Comparison of ENCODE assay signal across 1 cellular context in the genomic region with DNA sequence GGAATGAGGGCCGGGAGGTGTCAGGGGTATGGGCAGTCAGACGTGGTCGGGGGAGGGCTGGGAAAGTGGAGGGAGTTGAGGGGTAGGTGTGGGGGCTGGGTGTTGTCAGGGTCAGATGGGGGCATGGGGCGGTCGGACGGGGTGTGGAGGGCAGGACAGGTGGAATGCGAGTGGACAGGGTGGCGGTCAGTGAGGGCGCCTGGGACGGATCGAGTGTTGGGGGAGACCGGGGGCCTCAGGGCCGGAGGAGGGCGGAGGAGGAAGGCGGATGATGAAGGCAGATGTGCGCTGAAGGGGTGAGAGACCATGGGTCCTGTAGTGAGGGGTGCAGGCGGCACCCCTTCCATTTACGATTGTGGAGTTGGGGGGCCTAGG.
TF ChIP-seq lines count a peak whose summit lies in the region.

No MANE protein-coding gene starts in this region.

TF ChIP-seq in HepG2, 621 proteins besides CTCF, POLR2A, EP300 and RAD21 (continued from another document):
- TF ChIP-seq, protein P1, sequence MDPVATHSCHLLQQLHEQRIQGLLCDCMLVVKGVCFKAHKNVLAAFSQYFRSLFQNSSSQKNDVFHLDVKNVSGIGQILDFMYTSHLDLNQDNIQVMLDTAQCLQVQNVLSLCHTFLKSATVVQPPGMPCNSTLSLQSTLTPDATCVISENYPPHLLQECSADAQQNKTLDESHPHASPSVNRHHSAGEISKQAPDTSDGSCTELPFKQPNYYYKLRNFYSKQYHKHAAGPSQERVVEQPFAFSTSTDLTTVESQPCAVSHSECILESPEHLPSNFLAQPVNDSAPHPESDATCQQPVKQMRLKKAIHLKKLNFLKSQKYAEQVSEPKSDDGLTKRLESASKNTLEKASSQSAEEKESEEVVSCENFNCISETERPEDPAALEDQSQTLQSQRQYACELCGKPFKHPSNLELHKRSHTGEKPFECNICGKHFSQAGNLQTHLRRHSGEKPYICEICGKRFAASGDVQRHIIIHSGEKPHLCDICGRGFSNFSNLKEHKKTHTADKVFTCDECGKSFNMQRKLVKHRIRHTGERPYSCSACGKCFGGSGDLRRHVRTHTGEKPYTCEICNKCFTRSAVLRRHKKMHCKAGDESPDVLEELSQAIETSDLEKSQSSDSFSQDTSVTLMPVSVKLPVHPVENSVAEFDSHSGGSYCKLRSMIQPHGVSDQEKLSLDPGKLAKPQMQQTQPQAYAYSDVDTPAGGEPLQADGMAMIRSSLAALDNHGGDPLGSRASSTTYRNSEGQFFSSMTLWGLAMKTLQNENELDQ (CRISPR knock-in tag; IDR thresholded peaks at IDR 0.05; ENCODE audit: borderline replicate concordance): no peak
- TF ChIP-seq GPN1 (CRISPR knock-in tag; IDR thresholded peaks at IDR 0.05; ENCODE audit: borderline replicate concordance): no peak
- TF ChIP-seq FOSL2 (CRISPR knock-in tag; IDR thresholded peaks at IDR 0.05): no peak
- peak; percentile 1; the same call in 1 of the 2 replicates for TF ChIP-seq RBFOX2 (IDR thresholded peaks at IDR 0.05; ENCODE audit: low read depth, low read length)
- no peak for TF ChIP-seq ZNF10 (CRISPR knock-in tag; IDR thresholded peaks at IDR 0.05; ENCODE audit: borderline replicate concordance, low read depth)
- TF ChIP-seq GFI1 (CRISPR knock-in tag; IDR thresholded peaks at IDR 0.05; ENCODE audit: borderline replicate concordance): no peak
